8 cellular contexts compared by ENCODE assay signal in the genomic region with DNA sequence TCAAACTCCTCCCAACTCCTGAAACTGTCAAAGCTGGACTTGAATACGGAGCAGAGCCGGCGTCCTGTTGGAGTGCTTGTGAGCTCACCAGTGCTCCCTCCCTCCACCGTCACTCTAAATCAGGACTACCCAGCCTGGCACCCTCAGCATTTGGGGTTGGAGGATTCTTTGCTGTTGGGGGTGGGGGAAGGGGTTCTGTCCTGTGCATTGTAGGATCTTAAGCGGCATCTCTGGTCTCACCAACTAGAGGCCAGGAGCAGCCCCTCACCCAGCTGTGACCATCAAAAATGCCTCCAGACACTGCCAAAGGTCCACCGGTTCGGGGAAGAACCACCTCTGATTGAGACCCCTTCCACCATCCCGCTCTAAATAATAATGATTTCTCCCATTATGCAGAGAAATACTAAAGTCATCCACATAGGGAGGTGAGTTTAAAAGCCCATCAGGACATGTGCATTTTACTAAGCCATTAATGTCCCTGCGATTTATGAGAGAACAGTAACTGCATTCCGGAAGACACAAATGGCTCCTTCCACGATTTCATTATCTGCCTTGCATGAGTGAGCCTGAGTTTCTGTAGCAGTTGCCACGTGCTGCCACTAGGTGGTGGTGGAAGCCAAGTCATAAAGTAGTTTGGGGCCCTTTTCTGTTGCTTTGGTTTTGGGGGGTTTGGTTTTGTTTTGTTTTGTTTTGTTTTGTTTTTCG. TPM values are rescaled to one million over a fixed set of nuclear protein-coding genes. Genes with fewer than 3 reads are reported as not detected.
A peak's percentile ranks its signal among the peaks of the same experiment; 100 is the strongest.
DNase-seq lines count a peak whose midpoint lies in the region; ATAC-seq lines count a peak whose summit lies in the region.

No MANE protein-coding gene starts in this region.

- H3K4me1 Mint-ChIP-seq in T-helper 17 cell = peaks cover 3% of the 10 kb centered on the region

- H3K27ac Mint-ChIP-seq in T-helper 17 cell = peak overlapping the region; percentile 61

- no peaks in the 10 kb centered on the region for H3K9me3 ChIP-seq in T-helper 17 cell (ENCODE audit: control insufficient read depth, low read length, poor library complexity, severe bottlenecking)

- no peaks in the 10 kb centered on the region for H3K36me3 Mint-ChIP-seq in T-helper 17 cell (ENCODE audit: low read depth)

- peaks cover 5% of the 10 kb centered on the region for H3K27me3 Mint-ChIP-seq in T-helper 17 cell

- DNase-seq in DMS79 (lab: John Stamatoyannopoulos, UW) (peak; percentile 23), KG1 (lab: John Stamatoyannopoulos, UW) (peak; percentile 63), T-helper 17 cell (peak; percentile 14 to 45 (median 44)), amygdala (lab: John Stamatoyannopoulos, UW) (peak in 49 of 56 donors; percentile 2 to 85 (median 42)), hippocampal formation (lab: John Stamatoyannopoulos, UW) (peak; percentile 38 to 61), skeletal muscle cell (ENCODE audit: low read depth) (no peak)

- H3K4me3 ChIP-seq in skeletal muscle cell (ENCODE audit: low read depth, low read length) = peak overlapping the region; percentile 18

- ATAC-seq in T-helper 17 cell (peak; percentile 79), HG03097 (IDR thresholded peaks at IDR 0.05; ENCODE audit: low FRiP score, unreplicated experiment) (no peak), HG02870 (IDR thresholded peaks at IDR 0.05; ENCODE audit: unreplicated experiment) (no peak)

- H3K4me3 Mint-ChIP-seq in T-helper 17 cell = peak overlapping the region; percentile 74

RNA-seq across cellular contexts. Expression of gene USP29, which starts 16.1 kb away (rescaled TPM):
- total RNA-seq in T-helper 17 cell = not detected

RNA-seq across cellular contexts. Expression of gene ZIM3, which starts 41.3 kb away (rescaled TPM):
- not detected for total RNA-seq in T-helper 17 cell
